1 cellular context compared by ENCODE assay signal in the genomic region with DNA sequence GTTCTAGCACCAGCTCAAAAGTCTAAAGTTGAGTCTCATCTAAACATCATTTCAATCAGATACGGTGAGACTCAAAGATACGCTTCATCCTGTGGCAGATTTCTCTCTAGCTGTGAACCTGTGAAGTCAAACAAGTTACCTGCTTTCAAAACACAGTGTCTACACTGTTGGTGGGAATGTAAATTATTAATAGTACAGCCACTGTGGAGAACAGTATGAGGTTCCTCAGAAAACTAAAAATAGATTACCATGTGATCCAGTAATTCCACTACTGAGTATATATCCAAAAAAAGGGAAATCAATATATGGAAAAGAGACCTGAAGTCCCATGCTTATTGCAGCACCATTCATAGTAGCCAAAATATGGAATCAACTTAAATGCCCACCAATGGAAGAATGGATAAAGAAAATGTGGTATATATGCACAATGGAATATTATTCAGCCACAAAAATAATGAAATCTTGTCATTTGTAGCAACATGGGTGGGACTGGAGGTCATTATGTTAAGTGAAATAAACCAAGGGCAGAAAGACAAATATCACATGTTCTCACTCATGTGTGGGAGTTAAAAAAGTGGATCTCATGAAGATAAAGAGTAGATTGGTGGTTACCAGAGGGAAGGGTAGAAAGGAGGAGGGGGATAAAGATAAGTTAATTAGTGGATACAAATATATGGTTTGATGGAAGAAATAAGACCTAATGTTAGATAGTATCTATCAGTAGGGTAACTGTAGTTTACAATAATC.
TF ChIP-seq lines count a peak whose summit lies in the region.

No MANE protein-coding gene starts in this region.

TF ChIP-seq in K562, 482 proteins besides CTCF, POLR2A, EP300 and RAD21 (continued from another document):
- TF ChIP-seq, protein P1, sequence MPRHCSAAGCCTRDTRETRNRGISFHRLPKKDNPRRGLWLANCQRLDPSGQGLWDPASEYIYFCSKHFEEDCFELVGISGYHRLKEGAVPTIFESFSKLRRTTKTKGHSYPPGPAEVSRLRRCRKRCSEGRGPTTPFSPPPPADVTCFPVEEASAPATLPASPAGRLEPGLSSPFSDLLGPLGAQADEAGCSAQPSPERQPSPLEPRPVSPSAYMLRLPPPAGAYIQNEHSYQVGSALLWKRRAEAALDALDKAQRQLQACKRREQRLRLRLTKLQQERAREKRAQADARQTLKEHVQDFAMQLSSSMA (CRISPR knock-in tag; IDR thresholded peaks at IDR 0.05) = no peak
- TF ChIP-seq, protein P2, sequence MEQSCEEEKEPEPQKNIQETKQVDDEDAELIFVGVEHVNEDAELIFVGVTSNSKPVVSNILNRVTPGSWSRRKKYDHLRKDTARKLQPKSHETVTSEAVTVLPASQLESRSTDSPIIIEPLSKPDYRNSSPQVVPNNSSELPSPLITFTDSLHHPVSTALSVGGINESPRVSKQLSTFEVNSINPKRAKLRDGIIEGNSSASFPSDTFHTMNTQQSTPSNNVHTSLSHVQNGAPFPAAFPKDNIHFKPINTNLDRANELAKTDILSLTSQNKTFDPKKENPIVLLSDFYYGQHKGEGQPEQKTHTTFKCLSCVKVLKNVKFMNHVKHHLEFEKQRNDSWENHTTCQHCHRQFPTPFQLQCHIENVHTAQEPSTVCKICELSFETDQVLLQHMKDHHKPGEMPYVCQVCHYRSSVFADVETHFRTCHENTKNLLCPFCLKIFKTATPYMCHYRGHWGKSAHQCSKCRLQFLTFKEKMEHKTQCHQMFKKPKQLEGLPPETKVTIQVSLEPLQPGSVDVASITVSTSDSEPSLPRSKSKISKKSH (CRISPR knock-in tag; IDR thresholded peaks at IDR 0.05) = no peak
- TF ChIP-seq, protein P3, sequence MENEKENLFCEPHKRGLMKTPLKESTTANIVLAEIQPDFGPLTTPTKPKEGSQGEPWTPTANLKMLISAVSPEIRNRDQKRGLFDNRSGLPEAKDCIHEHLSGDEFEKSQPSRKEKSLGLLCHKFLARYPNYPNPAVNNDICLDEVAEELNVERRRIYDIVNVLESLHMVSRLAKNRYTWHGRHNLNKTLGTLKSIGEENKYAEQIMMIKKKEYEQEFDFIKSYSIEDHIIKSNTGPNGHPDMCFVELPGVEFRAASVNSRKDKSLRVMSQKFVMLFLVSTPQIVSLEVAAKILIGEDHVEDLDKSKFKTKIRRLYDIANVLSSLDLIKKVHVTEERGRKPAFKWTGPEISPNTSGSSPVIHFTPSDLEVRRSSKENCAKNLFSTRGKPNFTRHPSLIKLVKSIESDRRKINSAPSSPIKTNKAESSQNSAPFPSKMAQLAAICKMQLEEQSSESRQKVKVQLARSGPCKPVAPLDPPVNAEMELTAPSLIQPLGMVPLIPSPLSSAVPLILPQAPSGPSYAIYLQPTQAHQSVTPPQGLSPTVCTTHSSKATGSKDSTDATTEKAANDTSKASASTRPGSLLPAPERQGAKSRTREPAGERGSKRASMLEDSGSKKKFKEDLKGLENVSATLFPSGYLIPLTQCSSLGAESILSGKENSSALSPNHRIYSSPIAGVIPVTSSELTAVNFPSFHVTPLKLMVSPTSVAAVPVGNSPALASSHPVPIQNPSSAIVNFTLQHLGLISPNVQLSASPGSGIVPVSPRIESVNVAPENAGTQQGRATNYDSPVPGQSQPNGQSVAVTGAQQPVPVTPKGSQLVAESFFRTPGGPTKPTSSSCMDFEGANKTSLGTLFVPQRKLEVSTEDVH (IDR thresholded peaks at IDR 0.05; ENCODE audit: low read depth, partially characterized antibody) = peak; percentile 55
- TF ChIP-seq ZNF696 (CRISPR knock-in tag; conservative IDR thresholded peaks at IDR 0.05) = no peak
- no peak for TF ChIP-seq NFRKB (IDR thresholded peaks at IDR 0.05; ENCODE audit: low read depth)
- no peak for TF ChIP-seq SRF (CRISPR knock-in tag; IDR thresholded peaks at IDR 0.05)
- no peak for TF ChIP-seq RBFOX2 (IDR thresholded peaks at IDR 0.05; ENCODE audit: low read depth, low read length)
- peak; percentile 63 for TF ChIP-seq CBFA2T3 (IDR thresholded peaks at IDR 0.05)
- 0 out of 2 replicates have a peak, but pooled peaks have one; percentile 18 for TF ChIP-seq RAD51 (IDR thresholded peaks at IDR 0.05; ENCODE audit: borderline replicate concordance, low read depth)
- peak; percentile 74 to 76 for TF ChIP-seq KDM1A (IDR thresholded peaks at IDR 0.05)
